In the genomic region with DNA sequence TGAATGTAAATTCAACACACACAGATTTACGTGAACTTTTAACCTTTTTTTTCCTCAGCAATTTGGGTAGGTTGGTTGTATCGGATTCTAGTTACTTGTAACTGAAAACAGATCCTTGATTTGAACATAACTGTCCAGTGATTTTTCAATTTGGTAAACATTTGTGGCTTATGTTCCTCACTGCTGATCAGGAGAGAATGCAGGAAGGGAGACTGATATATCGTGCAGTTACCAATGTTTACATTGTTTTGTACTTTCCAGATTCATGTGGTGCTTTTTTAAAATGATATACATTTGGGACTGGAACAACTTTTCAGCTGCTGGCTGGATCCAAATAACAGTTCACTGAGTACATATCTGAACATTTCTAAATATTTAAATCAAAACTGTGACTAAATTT, we compare ENCODE assay signal across 20 cellular contexts.
DNase-seq lines count a peak whose midpoint lies in the region; ATAC-seq and TF ChIP-seq lines count a peak whose summit lies in the region.
"Had no signal": no experiment of that assay in that cellular context is flagged by ENCODE, and none has a peak within 500 bp of the region (broad histone marks: within the 10 kb centered on the region; RNA-seq: fewer than 3 reads in every experiment).

No MANE protein-coding gene starts in this region.

- no peaks in the 10 kb centered on the region for H3K9me3 Mint-ChIP-seq in activated CD8-positive, alpha-beta memory T cell treated with anti-CD3 and anti-CD28 coated beads, Interleukin-2, amount 10 ng/mL, durations not matched to agents 7 days and 5 days (ENCODE audit: low read depth)

- peaks cover 6% of the 10 kb centered on the region for H3K36me3 Mint-ChIP-seq in activated CD8-positive, alpha-beta memory T cell treated with anti-CD3 and anti-CD28 coated beads, Interleukin-2, amount 10 ng/mL, durations not matched to agents 7 days and 5 days
- H3K36me3 Mint-ChIP-seq: CD14-positive monocyte had no signal

- no peaks in the 10 kb centered on the region for H4K20me1 ChIP-seq in hepatocyte (ENCODE audit: insufficient read depth, poor library complexity, severe bottlenecking)

- H3K4me3 ChIP-seq in AG04450 (ENCODE audit: low read depth, low read length), result no peak overlapping the region
- no peak overlapping the region for H3K4me3 ChIP-seq in HFF-Myc (replicated peaks; ENCODE audit: low read depth, low read length)
- H3K4me3 ChIP-seq in astrocyte of the cerebellum (ENCODE audit: low read depth, low read length), result no peak overlapping the region
- H3K4me3 ChIP-seq in hepatocyte, result no peak overlapping the region
- H3K4me3 ChIP-seq: GM23248, MG63 had no signal

- CTCF ChIA-PET in AG04450 (lab: Charles Lee), result no interaction called here
- CTCF ChIA-PET in activated CD8-positive, alpha-beta memory T cell treated with anti-CD3 and anti-CD28 coated beads, Interleukin-2, amount 10 ng/mL, durations not matched to agents 7 days and 5 days (lab: Charles Lee), result interaction anchor here (0.7 kb wide), 1 partner anchor 46 kb away, joined by 3 read pairs; no protein-coding TSS in a partner anchor

- peak overlapping the region; percentile 4 for H3K4me2 ChIP-seq in hepatocyte
- H3K4me2 ChIP-seq: KMS-11 had no signal

- no peak overlapping the region for H3K4me3 Mint-ChIP-seq in activated CD8-positive, alpha-beta memory T cell treated with anti-CD3 and anti-CD28 coated beads, Interleukin-2, amount 10 ng/mL, durations not matched to agents 7 days and 5 days
- H3K4me3 Mint-ChIP-seq: CD14-positive monocyte had no signal

- TF ChIP-seq CTCF in AG04450 (IDR thresholded peaks at IDR 0.05; ENCODE audit: low read depth, low read length) (no peak), HFF-Myc (IDR thresholded peaks at IDR 0.05; ENCODE audit: low read depth, low read length, missing control alignments) (no peak), astrocyte of the cerebellum (IDR thresholded peaks at IDR 0.05; ENCODE audit: low read depth, low read length, missing control alignments) (no peak), hepatocyte (IDR thresholded peaks at IDR 0.05; ENCODE audit: poor library complexity) (no peak), GM10266 (IDR thresholded peaks at IDR 0.05; ENCODE audit: control insufficient read depth, insufficient read depth, low read depth, missing control alignments) (no peak)

- WGBS in hepatocyte (ENCODE audit: low lambda C conversion rate, missing lambda C conversion rate), result 37% methylated on average over 3 of the region's 3 CpGs

- POLR2A ChIA-PET in AG04450 (lab: Yijun Ruan, JAX), result no interaction called here

- H3K4me1 ChIP-seq in hepatocyte (ENCODE audit: insufficient read depth), result peaks cover 18% of the 10 kb centered on the region

- H2AFZ ChIP-seq in hepatocyte, result no peak overlapping the region
- H2AFZ ChIP-seq: GM23248 had no signal

- peaks cover 16% of the 10 kb centered on the region for H3K4me1 Mint-ChIP-seq in activated CD8-positive, alpha-beta memory T cell treated with anti-CD3 and anti-CD28 coated beads, Interleukin-2, amount 10 ng/mL, durations not matched to agents 7 days and 5 days

- no peaks in the 10 kb centered on the region for H3K27me3 Mint-ChIP-seq in activated CD8-positive, alpha-beta memory T cell treated with anti-CD3 and anti-CD28 coated beads, Interleukin-2, amount 10 ng/mL, durations not matched to agents 7 days and 5 days

- H3K27me3 ChIP-seq in AG04450 (ENCODE audit: control insufficient read depth, insufficient read depth, low read length), result no peaks in the 10 kb centered on the region
- no peaks in the 10 kb centered on the region for H3K27me3 ChIP-seq in hepatocyte
- H3K27me3 ChIP-seq: MG63 had no signal

- DNase-seq in AG04450 (ENCODE audit: low read depth, low spot score) (peak; percentile 84), HFF-Myc (ENCODE audit: extremely low read depth, low read depth) (peak; percentile 41), astrocyte of the cerebellum (ENCODE audit: low read depth) (peak; percentile 18), hepatocyte (ENCODE audit: low spot score) (no peak), DMS153 treated with DMSO at 0.1 percent for 48 hours (lab: John Stamatoyannopoulos, UW; ENCODE audit: unreplicated experiment) (no peak), OCI-M2 (lab: John Stamatoyannopoulos, UW; ENCODE audit: unreplicated experiment) (no peak), GM10266 (ENCODE audit: extremely low spot score) (no peak)
- no peak for DNase-seq in activated CD8-positive, alpha-beta memory T cell treated with anti-CD3 and anti-CD28 coated beads, Interleukin-2, amount 10 ng/mL, durations not matched to agents 7 days and 5 days
- DNase-seq: 8988T, DMS79 treated with DMSO at 0.1 percent for 48 hours, GF-D8, MG63, NCI-H1092 treated with DMSO at 0.1 percent for 48 hours, NCI-H187 treated with DMSO at 0.1 percent for 48 hours, NCI-H2171, NCI-H510A treated with DMSO at 0.1 percent for 48 hours, SIG-M5 had no signal

- H3K79me2 ChIP-seq in hepatocyte, result peaks cover 28% of the 10 kb centered on the region

- H3K9me3 ChIP-seq in AG04450 (ENCODE audit: control insufficient read depth, insufficient read depth, low read length), result no peaks in the 10 kb centered on the region
- peaks cover 6% of the 10 kb centered on the region for H3K9me3 ChIP-seq in hepatocyte (ENCODE audit: low read depth)
- H3K9me3 ChIP-seq: MG63 had no signal

- in situ Hi-C loops in astrocyte of the cerebellum (cut with HindIII; ENCODE audit: low sequenced_read_pairs), result no loop called here

- no peaks in the 10 kb centered on the region for H3K9me2 ChIP-seq in hepatocyte (replicated peaks; ENCODE audit: insufficient read depth)

- ATAC-seq in activated CD8-positive, alpha-beta memory T cell treated with anti-CD3 and anti-CD28 coated beads, Interleukin-2, amount 10 ng/mL, durations not matched to agents 7 days and 5 days, result no peak

- H3K27ac ChIP-seq in AG04450 (ENCODE audit: low read depth, low read length) (no peak overlapping the region), hepatocyte (peak overlapping the region; percentile 12)
- H3K27ac ChIP-seq: GM23248, KMS-11 had no signal

- H3K27ac Mint-ChIP-seq in activated CD8-positive, alpha-beta memory T cell treated with anti-CD3 and anti-CD28 coated beads, Interleukin-2, amount 10 ng/mL, durations not matched to agents 7 days and 5 days, result no peak overlapping the region
- H3K27ac Mint-ChIP-seq: CD14-positive monocyte had no signal

- H3K36me3 ChIP-seq in hepatocyte (replicated peaks; ENCODE audit: insufficient read depth, low read depth), result no peaks in the 10 kb centered on the region
- H3K36me3 ChIP-seq: MG63 had no signal

Comparison
In these comparisons a context has a peak if more than half of its experiments do, and no peak if none do; other contexts are left out.
1. DNase-seq: peak in AG04450 (single experiment), HFF-Myc (single experiment) and astrocyte of the cerebellum (single experiment); none in hepatocyte (single experiment), DMS153 treated with DMSO at 0.1 percent for 48 hours (single experiment), OCI-M2 (single experiment), activated CD8-positive, alpha-beta memory T cell treated with anti-CD3 and anti-CD28 coated beads, Interleukin-2, amount 10 ng/mL, durations not matched to agents 7 days and 5 days (single experiment) and GM10266 (single experiment).